14 cellular contexts compared by ENCODE assay signal in genomic region chrX:124415115-124415798, GRCh38.
DNase-seq lines count a peak whose midpoint lies in the region; ATAC-seq and TF ChIP-seq lines count a peak whose summit lies in the region.
"Had no signal": no experiment of that assay in that cellular context is flagged by ENCODE, and none has a peak within 500 bp of the region (broad histone marks: within the 10 kb centered on the region; RNA-seq: fewer than 3 reads in every experiment).

No MANE protein-coding gene starts in this region.

- H3K4me3 ChIP-seq in NB4 (ENCODE audit: low read depth, low read length) = no peak overlapping the region

- TF ChIP-seq POLR2A in NB4 (IDR thresholded peaks at IDR 0.05; ENCODE audit: extremely low read depth, insufficient read length) = no peak

- TF ChIP-seq CTCF in NB4 (IDR thresholded peaks at IDR 0.05; ENCODE audit: low read depth, low read length) = no peak

- DNase-seq in NB4 (ENCODE audit: low read depth) (peak; percentile 37), OCI-M1 (lab: John Stamatoyannopoulos, UW) (peak; percentile 70), DMS53 (lab: John Stamatoyannopoulos, UW) (no peak), C1 segment of cervical spinal cord (lab: John Stamatoyannopoulos, UW) (no peak), left ventricle myocardium superior (no peak)
- DNase-seq in activated CD4-positive, alpha-beta T cell treated with anti-CD3 and anti-CD28 coated beads for 1 hour = no peak
- DNase-seq: ACHN; CD4-positive, alpha-beta T cell; HFFc6; NCI-H187 treated with DMSO at 0.1 percent for 48 hours; T-cell; T-helper 9 cell had no signal

- intact Hi-C loops in left ventricle myocardium superior (cut with micrococcal nuclease) = no loop called here

- peak; percentile 67 for ATAC-seq in GM18511 (IDR thresholded peaks at IDR 0.05; ENCODE audit: unreplicated experiment)
- peak; percentile 56 for ATAC-seq in GM19351 (IDR thresholded peaks at IDR 0.05; ENCODE audit: unreplicated experiment)
- no peak for ATAC-seq in left ventricle myocardium superior
- ATAC-seq: T-cell had no signal

Comparison
In these comparisons a context has a peak if more than half of its experiments do, and no peak if none do; other contexts are left out.
1. DNase-seq: peak in NB4 (single experiment) and OCI-M1 (single experiment); none in DMS53 (single experiment), activated CD4-positive, alpha-beta T cell treated with anti-CD3 and anti-CD28 coated beads for 1 hour (single experiment), C1 segment of cervical spinal cord (0 of 14) and left ventricle myocardium superior (single experiment).